In genomic region chr4:79918292-79918691, GRCh38 we compare ENCODE assay signal across 1 cellular context.
A peak's percentile ranks its signal among the peaks of the same experiment; 100 is the strongest.
TF ChIP-seq lines count a peak whose summit lies in the region.

No MANE protein-coding gene starts in this region.

TF ChIP-seq in K562, 482 proteins besides CTCF, POLR2A, EP300 and RAD21 (continued from another document and continues in another):
- TF ChIP-seq, protein P1, sequence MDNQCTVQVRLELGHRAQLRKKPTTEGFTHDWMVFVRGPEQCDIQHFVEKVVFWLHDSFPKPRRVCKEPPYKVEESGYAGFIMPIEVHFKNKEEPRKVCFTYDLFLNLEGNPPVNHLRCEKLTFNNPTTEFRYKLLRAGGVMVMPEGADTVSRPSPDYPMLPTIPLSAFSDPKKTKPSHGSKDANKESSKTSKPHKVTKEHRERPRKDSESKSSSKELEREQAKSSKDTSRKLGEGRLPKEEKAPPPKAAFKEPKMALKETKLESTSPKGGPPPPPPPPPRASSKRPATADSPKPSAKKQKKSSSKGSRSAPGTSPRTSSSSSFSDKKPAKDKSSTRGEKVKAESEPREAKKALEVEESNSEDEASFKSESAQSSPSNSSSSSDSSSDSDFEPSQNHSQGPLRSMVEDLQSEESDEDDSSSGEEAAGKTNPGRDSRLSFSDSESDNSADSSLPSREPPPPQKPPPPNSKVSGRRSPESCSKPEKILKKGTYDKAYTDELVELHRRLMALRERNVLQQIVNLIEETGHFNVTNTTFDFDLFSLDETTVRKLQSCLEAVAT (IDR thresholded peaks at IDR 0.05): no peak
- TF ChIP-seq TSHZ1 (CRISPR knock-in tag; IDR thresholded peaks at IDR 0.05) (no peak), BRD4 (IDR thresholded peaks at IDR 0.05) (no peak), CEBPB (tag; IDR thresholded peaks at IDR 0.05) (no peak), ZKSCAN3 (CRISPR knock-in tag; IDR thresholded peaks at IDR 0.05) (no peak), TRIM24 (IDR thresholded peaks at IDR 0.05) (0 out of 4 replicates have a peak, but pooled peaks have one; percentile 18 to 34), RBBP5 (IDR thresholded peaks at IDR 0.05; ENCODE audit: borderline replicate concordance, insufficient read depth, low read length, poor library complexity, severe bottlenecking) (no peak), ZNF586 (CRISPR knock-in tag; conservative IDR thresholded peaks at IDR 0.05) (no peak), ARID1B (IDR thresholded peaks at IDR 0.05) (no peak), ZKSCAN8 (CRISPR knock-in tag; IDR thresholded peaks at IDR 0.05) (no peak), ZNF12 (CRISPR knock-in tag; IDR thresholded peaks at IDR 0.05) (no peak), RFX1 (IDR thresholded peaks at IDR 0.05) (no peak), SFPQ (IDR thresholded peaks at IDR 0.05; ENCODE audit: low read depth, low read length) (no peak), MECOM (CRISPR knock-in tag; IDR thresholded peaks at IDR 0.05) (no peak), TRIM28 (IDR thresholded peaks at IDR 0.05) (peak; percentile 72; the same call in 1 of the 2 replicates)
- TF ChIP-seq, protein P2, sequence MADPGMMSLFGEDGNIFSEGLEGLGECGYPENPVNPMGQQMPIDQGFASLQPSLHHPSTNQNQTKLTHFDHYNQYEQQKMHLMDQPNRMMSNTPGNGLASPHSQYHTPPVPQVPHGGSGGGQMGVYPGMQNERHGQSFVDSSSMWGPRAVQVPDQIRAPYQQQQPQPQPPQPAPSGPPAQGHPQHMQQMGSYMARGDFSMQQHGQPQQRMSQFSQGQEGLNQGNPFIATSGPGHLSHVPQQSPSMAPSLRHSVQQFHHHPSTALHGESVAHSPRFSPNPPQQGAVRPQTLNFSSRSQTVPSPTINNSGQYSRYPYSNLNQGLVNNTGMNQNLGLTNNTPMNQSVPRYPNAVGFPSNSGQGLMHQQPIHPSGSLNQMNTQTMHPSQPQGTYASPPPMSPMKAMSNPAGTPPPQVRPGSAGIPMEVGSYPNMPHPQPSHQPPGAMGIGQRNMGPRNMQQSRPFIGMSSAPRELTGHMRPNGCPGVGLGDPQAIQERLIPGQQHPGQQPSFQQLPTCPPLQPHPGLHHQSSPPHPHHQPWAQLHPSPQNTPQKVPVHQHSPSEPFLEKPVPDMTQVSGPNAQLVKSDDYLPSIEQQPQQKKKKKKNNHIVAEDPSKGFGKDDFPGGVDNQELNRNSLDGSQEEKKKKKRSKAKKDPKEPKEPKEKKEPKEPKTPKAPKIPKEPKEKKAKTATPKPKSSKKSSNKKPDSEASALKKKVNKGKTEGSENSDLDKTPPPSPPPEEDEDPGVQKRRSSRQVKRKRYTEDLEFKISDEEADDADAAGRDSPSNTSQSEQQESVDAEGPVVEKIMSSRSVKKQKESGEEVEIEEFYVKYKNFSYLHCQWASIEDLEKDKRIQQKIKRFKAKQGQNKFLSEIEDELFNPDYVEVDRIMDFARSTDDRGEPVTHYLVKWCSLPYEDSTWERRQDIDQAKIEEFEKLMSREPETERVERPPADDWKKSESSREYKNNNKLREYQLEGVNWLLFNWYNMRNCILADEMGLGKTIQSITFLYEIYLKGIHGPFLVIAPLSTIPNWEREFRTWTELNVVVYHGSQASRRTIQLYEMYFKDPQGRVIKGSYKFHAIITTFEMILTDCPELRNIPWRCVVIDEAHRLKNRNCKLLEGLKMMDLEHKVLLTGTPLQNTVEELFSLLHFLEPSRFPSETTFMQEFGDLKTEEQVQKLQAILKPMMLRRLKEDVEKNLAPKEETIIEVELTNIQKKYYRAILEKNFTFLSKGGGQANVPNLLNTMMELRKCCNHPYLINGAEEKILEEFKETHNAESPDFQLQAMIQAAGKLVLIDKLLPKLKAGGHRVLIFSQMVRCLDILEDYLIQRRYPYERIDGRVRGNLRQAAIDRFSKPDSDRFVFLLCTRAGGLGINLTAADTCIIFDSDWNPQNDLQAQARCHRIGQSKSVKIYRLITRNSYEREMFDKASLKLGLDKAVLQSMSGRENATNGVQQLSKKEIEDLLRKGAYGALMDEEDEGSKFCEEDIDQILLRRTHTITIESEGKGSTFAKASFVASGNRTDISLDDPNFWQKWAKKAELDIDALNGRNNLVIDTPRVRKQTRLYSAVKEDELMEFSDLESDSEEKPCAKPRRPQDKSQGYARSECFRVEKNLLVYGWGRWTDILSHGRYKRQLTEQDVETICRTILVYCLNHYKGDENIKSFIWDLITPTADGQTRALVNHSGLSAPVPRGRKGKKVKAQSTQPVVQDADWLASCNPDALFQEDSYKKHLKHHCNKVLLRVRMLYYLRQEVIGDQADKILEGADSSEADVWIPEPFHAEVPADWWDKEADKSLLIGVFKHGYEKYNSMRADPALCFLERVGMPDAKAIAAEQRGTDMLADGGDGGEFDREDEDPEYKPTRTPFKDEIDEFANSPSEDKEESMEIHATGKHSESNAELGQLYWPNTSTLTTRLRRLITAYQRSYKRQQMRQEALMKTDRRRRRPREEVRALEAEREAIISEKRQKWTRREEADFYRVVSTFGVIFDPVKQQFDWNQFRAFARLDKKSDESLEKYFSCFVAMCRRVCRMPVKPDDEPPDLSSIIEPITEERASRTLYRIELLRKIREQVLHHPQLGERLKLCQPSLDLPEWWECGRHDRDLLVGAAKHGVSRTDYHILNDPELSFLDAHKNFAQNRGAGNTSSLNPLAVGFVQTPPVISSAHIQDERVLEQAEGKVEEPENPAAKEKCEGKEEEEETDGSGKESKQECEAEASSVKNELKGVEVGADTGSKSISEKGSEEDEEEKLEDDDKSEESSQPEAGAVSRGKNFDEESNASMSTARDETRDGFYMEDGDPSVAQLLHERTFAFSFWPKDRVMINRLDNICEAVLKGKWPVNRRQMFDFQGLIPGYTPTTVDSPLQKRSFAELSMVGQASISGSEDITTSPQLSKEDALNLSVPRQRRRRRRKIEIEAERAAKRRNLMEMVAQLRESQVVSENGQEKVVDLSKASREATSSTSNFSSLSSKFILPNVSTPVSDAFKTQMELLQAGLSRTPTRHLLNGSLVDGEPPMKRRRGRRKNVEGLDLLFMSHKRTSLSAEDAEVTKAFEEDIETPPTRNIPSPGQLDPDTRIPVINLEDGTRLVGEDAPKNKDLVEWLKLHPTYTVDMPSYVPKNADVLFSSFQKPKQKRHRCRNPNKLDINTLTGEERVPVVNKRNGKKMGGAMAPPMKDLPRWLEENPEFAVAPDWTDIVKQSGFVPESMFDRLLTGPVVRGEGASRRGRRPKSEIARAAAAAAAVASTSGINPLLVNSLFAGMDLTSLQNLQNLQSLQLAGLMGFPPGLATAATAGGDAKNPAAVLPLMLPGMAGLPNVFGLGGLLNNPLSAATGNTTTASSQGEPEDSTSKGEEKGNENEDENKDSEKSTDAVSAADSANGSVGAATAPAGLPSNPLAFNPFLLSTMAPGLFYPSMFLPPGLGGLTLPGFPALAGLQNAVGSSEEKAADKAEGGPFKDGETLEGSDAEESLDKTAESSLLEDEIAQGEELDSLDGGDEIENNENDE (IDR thresholded peaks at IDR 0.05; ENCODE audit: low read depth, low read length): no peak
- TF ChIP-seq, protein P3, sequence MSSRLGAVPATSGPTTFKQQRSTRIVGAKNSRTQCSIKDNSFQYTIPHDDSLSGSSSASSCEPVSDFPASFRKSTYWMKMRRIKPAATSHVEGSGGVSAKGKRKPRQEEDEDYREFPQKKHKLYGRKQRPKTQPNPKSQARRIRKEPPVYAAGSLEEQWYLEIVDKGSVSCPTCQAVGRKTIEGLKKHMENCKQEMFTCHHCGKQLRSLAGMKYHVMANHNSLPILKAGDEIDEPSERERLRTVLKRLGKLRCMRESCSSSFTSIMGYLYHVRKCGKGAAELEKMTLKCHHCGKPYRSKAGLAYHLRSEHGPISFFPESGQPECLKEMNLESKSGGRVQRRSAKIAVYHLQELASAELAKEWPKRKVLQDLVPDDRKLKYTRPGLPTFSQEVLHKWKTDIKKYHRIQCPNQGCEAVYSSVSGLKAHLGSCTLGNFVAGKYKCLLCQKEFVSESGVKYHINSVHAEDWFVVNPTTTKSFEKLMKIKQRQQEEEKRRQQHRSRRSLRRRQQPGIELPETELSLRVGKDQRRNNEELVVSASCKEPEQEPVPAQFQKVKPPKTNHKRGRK (tag; IDR thresholded peaks at IDR 0.05): no peak
- TF ChIP-seq, protein P4, sequence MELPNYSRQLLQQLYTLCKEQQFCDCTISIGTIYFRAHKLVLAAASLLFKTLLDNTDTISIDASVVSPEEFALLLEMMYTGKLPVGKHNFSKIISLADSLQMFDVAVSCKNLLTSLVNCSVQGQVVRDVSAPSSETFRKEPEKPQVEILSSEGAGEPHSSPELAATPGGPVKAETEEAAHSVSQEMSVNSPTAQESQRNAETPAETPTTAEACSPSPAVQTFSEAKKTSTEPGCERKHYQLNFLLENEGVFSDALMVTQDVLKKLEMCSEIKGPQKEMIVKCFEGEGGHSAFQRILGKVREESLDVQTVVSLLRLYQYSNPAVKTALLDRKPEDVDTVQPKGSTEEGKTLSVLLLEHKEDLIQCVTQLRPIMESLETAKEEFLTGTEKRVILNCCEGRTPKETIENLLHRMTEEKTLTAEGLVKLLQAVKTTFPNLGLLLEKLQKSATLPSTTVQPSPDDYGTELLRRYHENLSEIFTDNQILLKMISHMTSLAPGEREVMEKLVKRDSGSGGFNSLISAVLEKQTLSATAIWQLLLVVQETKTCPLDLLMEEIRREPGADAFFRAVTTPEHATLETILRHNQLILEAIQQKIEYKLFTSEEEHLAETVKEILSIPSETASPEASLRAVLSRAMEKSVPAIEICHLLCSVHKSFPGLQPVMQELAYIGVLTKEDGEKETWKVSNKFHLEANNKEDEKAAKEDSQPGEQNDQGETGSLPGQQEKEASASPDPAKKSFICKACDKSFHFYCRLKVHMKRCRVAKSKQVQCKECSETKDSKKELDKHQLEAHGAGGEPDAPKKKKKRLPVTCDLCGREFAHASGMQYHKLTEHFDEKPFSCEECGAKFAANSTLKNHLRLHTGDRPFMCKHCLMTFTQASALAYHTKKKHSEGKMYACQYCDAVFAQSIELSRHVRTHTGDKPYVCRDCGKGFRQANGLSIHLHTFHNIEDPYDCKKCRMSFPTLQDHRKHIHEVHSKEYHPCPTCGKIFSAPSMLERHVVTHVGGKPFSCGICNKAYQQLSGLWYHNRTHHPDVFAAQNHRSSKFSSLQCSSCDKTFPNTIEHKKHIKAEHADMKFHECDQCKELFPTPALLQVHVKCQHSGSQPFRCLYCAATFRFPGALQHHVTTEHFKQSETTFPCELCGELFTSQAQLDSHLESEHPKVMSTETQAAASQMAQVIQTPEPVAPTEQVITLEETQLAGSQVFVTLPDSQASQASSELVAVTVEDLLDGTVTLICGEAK (IDR thresholded peaks at IDR 0.05): no peak
- TF ChIP-seq, protein P4 (CRISPR knock-in tag; IDR thresholded peaks at IDR 0.05): no peak
